In the genomic region with DNA sequence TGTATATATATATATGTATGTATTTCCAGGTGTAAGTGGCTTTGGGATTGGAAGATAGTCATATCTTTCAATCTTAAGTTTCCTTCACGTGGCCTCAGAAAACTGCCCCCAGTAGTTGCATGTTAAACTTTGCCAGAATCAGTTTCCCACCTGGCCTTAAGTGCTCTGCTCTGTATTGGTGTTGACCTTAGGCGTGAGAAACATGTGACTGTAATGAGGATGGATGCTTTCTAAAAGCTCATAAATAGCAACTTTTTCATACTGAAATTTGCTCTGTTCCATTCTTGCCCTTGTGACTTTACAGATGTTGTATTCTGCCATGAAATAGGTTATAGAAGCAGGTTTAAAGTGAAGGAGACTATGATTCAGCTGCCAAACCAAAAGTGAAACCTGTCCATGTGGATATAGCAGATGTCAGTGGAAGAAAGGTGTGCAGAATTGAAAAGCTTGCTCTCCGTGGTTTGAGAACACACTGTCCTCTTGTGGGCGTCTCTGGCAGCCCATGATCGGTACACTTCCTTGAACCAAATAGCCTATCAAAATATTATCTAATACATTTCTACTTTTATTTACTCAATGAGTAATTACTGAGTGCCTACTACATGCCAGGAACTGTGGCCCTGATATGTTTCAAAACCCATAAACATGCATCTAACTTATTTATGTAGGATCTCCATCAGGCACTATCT, we compare ENCODE assay signal across 11 cellular contexts. TPM values are rescaled to one million over a fixed set of nuclear protein-coding genes. Genes with fewer than 3 reads are reported as not detected.
A peak's percentile ranks its signal among the peaks of the same experiment; 100 is the strongest.
DNase-seq lines count a peak whose midpoint lies in the region; ATAC-seq and TF ChIP-seq lines count a peak whose summit lies in the region.
"Had no signal": no experiment of that assay in that cellular context is flagged by ENCODE, and none has a peak within 500 bp of the region (broad histone marks: within the 10 kb centered on the region; RNA-seq: fewer than 3 reads in every experiment).

No MANE protein-coding gene starts in this region.

- peaks cover 11% of the 10 kb centered on the region for H3K4me1 ChIP-seq in foreskin keratinocyte
- H3K4me1 ChIP-seq: adrenal gland had no signal

- no peak overlapping the region for H3K27ac ChIP-seq in foreskin keratinocyte
- H3K27ac ChIP-seq in dorsolateral prefrontal cortex: no peak overlapping the region
- H3K27ac ChIP-seq: adrenal gland had no signal

- intact Hi-C loops in dorsolateral prefrontal cortex (cut with DNase I): loop anchor here in 1 of 2 donors (2.0 kb wide), 1 partner anchor 295 kb away; no protein-coding TSS in a partner anchor

- in situ Hi-C loops in Caki2 (cut with HindIII; ENCODE audit: low pct_unique_long_range_greater_than_20kb, low sequenced_read_pairs): no loop called here

- DNase-seq in Caki2 (ENCODE audit: low read depth) (peak; percentile 36), RPMI8226 (peak; percentile 76), foreskin keratinocyte (peak; percentile 51 to 65), NCI-H510A treated with DMSO at 0.1 percent for 48 hours (lab: John Stamatoyannopoulos, UW) (no peak), globus pallidus (ENCODE audit: low spot score) (no peak), dorsolateral prefrontal cortex (no peak), erythroblast (lab: John Stamatoyannopoulos, UW) (no peak)
- DNase-seq: GDM1, SHP77 treated with DMSO at 0.1 percent for 48 hours had no signal

- TF ChIP-seq POLR2A in erythroblast (IDR thresholded peaks at IDR 0.05; ENCODE audit: low read length): no peak

- H3K4me3 ChIP-seq in dorsolateral prefrontal cortex: no peak overlapping the region
- H3K4me3 ChIP-seq: adrenal gland had no signal

- ATAC-seq in GM21619 (IDR thresholded peaks at IDR 0.05; ENCODE audit: unreplicated experiment) (peak; percentile 69), foreskin keratinocyte (peak; percentile 59)

- H3K27me3 ChIP-seq in foreskin keratinocyte: no peaks in the 10 kb centered on the region
- H3K27me3 ChIP-seq in dorsolateral prefrontal cortex: no peaks in the 10 kb centered on the region
- H3K27me3 ChIP-seq: adrenal gland had no signal

- TF ChIP-seq CTCF in foreskin keratinocyte (conservative IDR thresholded peaks at IDR 0.05): peak; percentile 63
- TF ChIP-seq CTCF in dorsolateral prefrontal cortex (IDR thresholded peaks at IDR 0.05 in 54 of 56, conservative IDR thresholded peaks at IDR 0.05 in 2 of 56; ENCODE audit: low read depth in 1 of 56, partially characterized antibody in 56 of 56): peak in 1 of 56 donors; percentile 11

RNA-seq across cellular contexts. Expression of gene SCG5, which starts 15.8 kb away (rescaled TPM):
- total RNA-seq in Caki2 (2014; rRNA removed; shearing (Covaris generic); ENCODE audit: low replicate concordance): 24.6 and 46.8 TPM in 2 replicates
- total RNA-seq in foreskin keratinocyte (12.3 and 46.3 TPM in 2 replicates), dorsolateral prefrontal cortex (100 to 1,000 TPM in 119 of 120 experiments, 10 to 100 TPM in 1; 61.3 to 336 (median 242) TPM)
- polyA plus RNA-seq in foreskin keratinocyte: 14.9 and 51.3 TPM in 2 replicates

RNA-seq across cellular contexts. Expression of gene ARHGAP11A, which starts 42.0 kb away (rescaled TPM):
- total RNA-seq in Caki2 (2014; rRNA removed; shearing (Covaris generic); ENCODE audit: low replicate concordance): 15.6 and 20.1 TPM in 2 replicates
- total RNA-seq in foreskin keratinocyte: 42.5 and 55.4 TPM in 2 replicates
- 9.3 and 14.0 TPM in 2 replicates for polyA plus RNA-seq in foreskin keratinocyte
- 1 to 10 TPM in 117 of 120 experiments, under 1 TPM in 3; 0.75 to 8.5 (median 2.6) TPM for total RNA-seq in dorsolateral prefrontal cortex

Comparison
In these comparisons a context has a peak if more than half of its experiments do, and no peak if none do; other contexts are left out.
1. DNase-seq: peak in Caki2 (single experiment), RPMI8226 (single experiment) and foreskin keratinocyte (2 of 2); none in NCI-H510A treated with DMSO at 0.1 percent for 48 hours (single experiment), globus pallidus (single experiment), dorsolateral prefrontal cortex (0 of 10) and erythroblast (0 of 2).